17 cellular contexts compared by ENCODE assay signal in the genomic region with DNA sequence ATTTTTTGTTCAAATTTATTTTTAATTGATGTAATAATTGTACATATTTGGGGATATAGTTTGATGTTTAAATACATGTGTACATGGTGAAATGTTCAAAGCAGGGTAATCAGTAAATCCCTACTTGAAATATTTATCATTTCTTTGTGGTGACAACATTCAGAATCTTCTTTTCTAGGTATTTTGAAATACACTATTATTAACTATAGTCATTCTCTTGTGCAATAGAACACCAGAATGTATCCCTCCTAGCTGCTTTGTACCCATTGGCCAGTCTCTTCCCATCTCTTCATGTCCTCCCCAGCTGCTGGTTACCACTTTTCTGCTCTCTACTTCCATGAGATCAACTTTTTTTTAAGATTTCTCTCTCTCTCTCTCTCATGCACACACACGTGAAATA.
DNase-seq lines count a peak whose midpoint lies in the region; ATAC-seq, FAIRE-seq and TF ChIP-seq lines count a peak whose summit lies in the region.
"Had no signal": no experiment of that assay in that cellular context is flagged by ENCODE, and none has a peak within 500 bp of the region (broad histone marks: within the 10 kb centered on the region; RNA-seq: fewer than 3 reads in every experiment).

No MANE protein-coding gene starts in this region.

- BruUV-seq in PC-3 (replicated peaks; lab: Mats Ljungman, UMichigan), result no TSS peak

- H3K36me3 Mint-ChIP-seq in HFFc6 (ENCODE audit: low read depth) (peaks cover 24% of the 10 kb centered on the region; the same call in 1 of the 2 replicates), astrocyte (ENCODE audit: low read depth, unreplicated experiment) (peaks cover 7% of the 10 kb centered on the region)

- no peak for TF ChIP-seq EP300 in upper lobe of left lung (IDR thresholded peaks at IDR 0.05)

- H3K4me2 ChIP-seq in astrocyte (ENCODE audit: low read length) (no peak overlapping the region), PC-3 (ENCODE audit: low read length) (no peak overlapping the region)

- 82 to 96% methylated on average over 1 of the region's 1 CpG for WGBS in upper lobe of left lung, 2 donors

- H3K9me3 Mint-ChIP-seq in HFFc6 (no peaks in the 10 kb centered on the region), astrocyte (ENCODE audit: unreplicated experiment) (no peaks in the 10 kb centered on the region)

- intact Hi-C loops in PC-3 (cut with micrococcal nuclease) (no loop called here), head of caudate nucleus (cut with DNase I) (no loop called here)

- H3K9me3 ChIP-seq in astrocyte (ENCODE audit: insufficient read depth, low read depth, low read length), result no peaks in the 10 kb centered on the region
- no peaks in the 10 kb centered on the region for H3K9me3 ChIP-seq in PC-3 (ENCODE audit: low read length)
- no peaks in the 10 kb centered on the region for H3K9me3 ChIP-seq in upper lobe of left lung
- H3K9me3 ChIP-seq: HAP-1, thoracic aorta had no signal

- H2AFZ ChIP-seq in astrocyte (ENCODE audit: low read depth, low read length), result no peak overlapping the region
- H2AFZ ChIP-seq in PC-3 (ENCODE audit: low read length), result no peak overlapping the region

- peak; percentile 37 for DNase-seq in AG09309 (ENCODE audit: low read depth)
- DNase-seq in HFFc6, result peak; percentile 46
- peak; percentile 11 for DNase-seq in astrocyte (ENCODE audit: low read depth)
- DNase-seq in foreskin fibroblast, result peak; percentile 49 to 67
- DNase-seq in PC-3, result no peak
- DNase-seq in head of caudate nucleus, result no peak
- no peak for DNase-seq in caudate nucleus (lab: John Stamatoyannopoulos, UW)
- DNase-seq in upper lobe of left lung, result no peak
- DNase-seq: activated CD8-positive, alpha-beta memory T cell treated with anti-CD3 and anti-CD28 coated beads, Interleukin-2, amount 50 U/mL, for 4 hours; NCI-H1436; NCI-H82; stimulated activated CD4-positive, alpha-beta T cell treated with anti-CD3 and anti-CD28 coated beads, Interleukin-1b, Interleukin-23, amount 100 ng/mL, for 48 hours had no signal

- H3K27me3 Mint-ChIP-seq in HFFc6 (ENCODE audit: insufficient read depth), result no peaks in the 10 kb centered on the region; the same call in 1 of the 2 replicates
- no peaks in the 10 kb centered on the region for H3K27me3 Mint-ChIP-seq in astrocyte (ENCODE audit: low read depth, unreplicated experiment)
- H3K27me3 Mint-ChIP-seq: stimulated activated memory B cell treated with anti-CD40 and anti-IgM and Interleukin-4, amounts not matched to agents 10 μg/mL and 1 μg/mL and 100 μg/mL, for 72 hours had no signal

- H3K9ac ChIP-seq in astrocyte (ENCODE audit: low read length) (no peak overlapping the region), PC-3 (ENCODE audit: low read length) (no peak overlapping the region)

- no peaks in the 10 kb centered on the region for H3K79me2 ChIP-seq in astrocyte (ENCODE audit: insufficient read depth, low read length)
- H3K79me2 ChIP-seq in PC-3 (ENCODE audit: low read length), result no peaks in the 10 kb centered on the region

- no peaks in the 10 kb centered on the region for H3F3A ChIP-seq in PC-3 (ENCODE audit: low read length, unreplicated experiment)

- H3K4me1 Mint-ChIP-seq in HFFc6 (ENCODE audit: low read depth), result peaks cover 61% of the 10 kb centered on the region
- peaks cover 2% of the 10 kb centered on the region for H3K4me1 Mint-ChIP-seq in astrocyte (ENCODE audit: low read depth, unreplicated experiment)

- H3K4me3 Mint-ChIP-seq in HFFc6 (no peak overlapping the region), astrocyte (ENCODE audit: unreplicated experiment) (no peak overlapping the region)
- H3K4me3 Mint-ChIP-seq: stimulated activated memory B cell treated with anti-CD40 and anti-IgM and Interleukin-4, amounts not matched to agents 10 μg/mL and 1 μg/mL and 100 μg/mL, for 72 hours had no signal

- no peaks in the 10 kb centered on the region for H3K4me1 ChIP-seq in astrocyte (ENCODE audit: insufficient read depth, low read length)
- H3K4me1 ChIP-seq in PC-3 (ENCODE audit: insufficient read depth, low read length), result no peaks in the 10 kb centered on the region
- peaks cover 3 to 10% (median 7%) of the 10 kb centered on the region in 4 donors for H3K4me1 ChIP-seq in upper lobe of left lung
- H3K4me1 ChIP-seq: HAP-1 had no signal

- H3K9me2 ChIP-seq in PC-3 (replicated peaks; ENCODE audit: low read length), result no peaks in the 10 kb centered on the region

- CTCF ChIA-PET in PC-3 (lab: Charles Lee), result no interaction called here

- H3K4me3 ChIP-seq in AG09309 (ENCODE audit: control insufficient read depth, low read depth, low read length), result no peak overlapping the region
- H3K4me3 ChIP-seq in astrocyte (ENCODE audit: insufficient read depth, low read depth, low read length), result no peak overlapping the region
- no peak overlapping the region for H3K4me3 ChIP-seq in foreskin fibroblast (ENCODE audit: low read depth in 1 of 2, low read length in 2 of 2)
- no peak overlapping the region for H3K4me3 ChIP-seq in PC-3 (ENCODE audit: low read length)
- no peak overlapping the region for H3K4me3 ChIP-seq in upper lobe of left lung
- H3K4me3 ChIP-seq: cardiac muscle cell, HAP-1, thoracic aorta had no signal

- POLR2A ChIA-PET in PC-3 (lab: Charles Lee; ENCODE audit: unreplicated experiment), result no interaction called here

- H3K36me3 ChIP-seq in astrocyte (ENCODE audit: insufficient read depth, low read length) (no peaks in the 10 kb centered on the region), PC-3 (ENCODE audit: low read depth, low read length) (no peaks in the 10 kb centered on the region), upper lobe of left lung (no peaks in the 10 kb centered on the region)
- H3K36me3 ChIP-seq: cardiac muscle cell, HAP-1, thoracic aorta had no signal

- no peaks in the 10 kb centered on the region for H3K27me3 ChIP-seq in astrocyte (ENCODE audit: insufficient read depth, low read length)
- no peaks in the 10 kb centered on the region for H3K27me3 ChIP-seq in PC-3 (ENCODE audit: low read length)
- H3K27me3 ChIP-seq in upper lobe of left lung, result no peaks in the 10 kb centered on the region
- H3K27me3 ChIP-seq: cardiac muscle cell had no signal

- H3K27ac Mint-ChIP-seq in HFFc6, result peak overlapping the region; percentile 9
- H3K27ac Mint-ChIP-seq in astrocyte (ENCODE audit: unreplicated experiment), result no peak overlapping the region
- H3K27ac Mint-ChIP-seq: stimulated activated memory B cell treated with anti-CD40 and anti-IgM and Interleukin-4, amounts not matched to agents 10 μg/mL and 1 μg/mL and 100 μg/mL, for 72 hours had no signal

- H3K27ac ChIP-seq in astrocyte (ENCODE audit: low read depth, low read length) (no peak overlapping the region), PC-3 (ENCODE audit: low read length) (no peak overlapping the region), caudate nucleus (ENCODE audit: low read depth, low read length) (no peak overlapping the region), upper lobe of left lung (no peak overlapping the region)
- H3K27ac ChIP-seq: cardiac muscle cell, epithelial cell of prostate, thoracic aorta had no signal

- H4K20me1 ChIP-seq in astrocyte (ENCODE audit: insufficient read depth, low read length) (no peaks in the 10 kb centered on the region), PC-3 (ENCODE audit: low read length) (no peaks in the 10 kb centered on the region)

- no peak for FAIRE-seq in astrocyte (lab: Jason Lieb, UNC)

- ATAC-seq in PC-3, result no peak
- no peak for ATAC-seq in upper lobe of left lung (ENCODE audit: low FRiP score in 2 of 2)
- ATAC-seq: stimulated activated memory B cell treated with anti-CD40 and anti-IgM and Interleukin-4, amounts not matched to agents 10 μg/mL and 1 μg/mL and 100 μg/mL, for 72 hours had no signal

- TF ChIP-seq CTCF in AG09309 (IDR thresholded peaks at IDR 0.05; ENCODE audit: control insufficient read depth, insufficient read depth, low read depth, low read length, missing control alignments) (no peak), HFFc6 (IDR thresholded peaks at IDR 0.05) (no peak), astrocyte (IDR thresholded peaks at IDR 0.05; ENCODE audit: insufficient read depth, low read depth, low read length) (no peak), foreskin fibroblast (IDR thresholded peaks at IDR 0.05; ENCODE audit: low read depth, low read length) (no peak), PC-3 (conservative IDR thresholded peaks at IDR 0.05; ENCODE audit: low read depth, low read length) (no peak), upper lobe of left lung (IDR thresholded peaks at IDR 0.05) (no peak)

- no peak for TF ChIP-seq POLR2A in upper lobe of left lung (IDR thresholded peaks at IDR 0.05)

Comparison
In these comparisons a context has a peak if more than half of its experiments do, and no peak if none do; other contexts are left out.
1. DNase-seq: peak in AG09309 (single experiment), HFFc6 (single experiment), astrocyte (single experiment) and foreskin fibroblast (2 of 2); none in PC-3 (single experiment), head of caudate nucleus (0 of 42), caudate nucleus (0 of 61) and upper lobe of left lung (0 of 2).